ENCODE assay signal across 8 cellular contexts in genomic region chr1:11925938-11926292, GRCh38. TPM values are rescaled to one million over a fixed set of nuclear protein-coding genes. Genes with fewer than 3 reads are reported as not detected.
DNase-seq lines count a peak whose midpoint lies in the region; ATAC-seq and TF ChIP-seq lines count a peak whose summit lies in the region.

No MANE protein-coding gene starts in this region.

- H3K27me3 Mint-ChIP-seq in activated CD8-positive, alpha-beta T cell treated with anti-CD3 and anti-CD28 coated beads for 36 hours = no peaks in the 10 kb centered on the region

- peaks cover 16% of the 10 kb centered on the region for H3K36me3 Mint-ChIP-seq in activated CD8-positive, alpha-beta T cell treated with anti-CD3 and anti-CD28 coated beads for 36 hours (ENCODE audit: low read depth)

- H3K4me1 ChIP-seq in tibial nerve = peaks cover 0 to 77% (median 43%) of the 10 kb centered on the region in 4 donors

- no CpG with 5 or more reads among the region's 41 CpGs for WGBS in tibial nerve, 2 donors

- POLR2A ChIA-PET in activated CD8-positive, alpha-beta T cell treated with anti-CD3 and anti-CD28 coated beads for 36 hours (lab: Charles Lee) = interaction anchor here (11.0 kb wide), 1 partner anchor 15 kb away, joined by 395 read pairs; no protein-coding TSS in a partner anchor

- H3K4me3 ChIP-seq in iPS-18c (ENCODE audit: insufficient read depth, low read depth, low read length) (peak overlapping the region; percentile 55), tibial nerve (peak overlapping the region; percentile 42 to 77 (median 56))

- H3K27ac ChIP-seq in tibial nerve = peak overlapping the region in 2 of 4 donors; percentile 19 to 37

- TF ChIP-seq POLR2A in tibial nerve (IDR thresholded peaks at IDR 0.05) = no peak

- TF ChIP-seq CTCF in activated CD8-positive, alpha-beta T cell treated with anti-CD3 and anti-CD28 coated beads for 36 hours (IDR thresholded peaks at IDR 0.05) = no peak
- no peak for TF ChIP-seq CTCF in tibial nerve (IDR thresholded peaks at IDR 0.05)

- intact Hi-C loops in activated CD8-positive, alpha-beta T cell treated with anti-CD3 and anti-CD28 coated beads for 36 hours (cut with micrococcal nuclease) = no loop called here
- intact Hi-C loops in sciatic nerve (cut with DNase I) = no loop called here

- H3K27ac Mint-ChIP-seq in activated CD8-positive, alpha-beta T cell treated with anti-CD3 and anti-CD28 coated beads for 36 hours = no peak overlapping the region

- CTCF ChIA-PET in activated CD8-positive, alpha-beta T cell treated with anti-CD3 and anti-CD28 coated beads for 36 hours (lab: Charles Lee) = no interaction called here

- peaks cover 0 to 31% (median 9%) of the 10 kb centered on the region in 3 donors for H3K36me3 ChIP-seq in tibial nerve

- H3K9me3 Mint-ChIP-seq in activated CD8-positive, alpha-beta T cell treated with anti-CD3 and anti-CD28 coated beads for 36 hours = no peaks in the 10 kb centered on the region

- H3K4me1 Mint-ChIP-seq in activated CD8-positive, alpha-beta T cell treated with anti-CD3 and anti-CD28 coated beads for 36 hours (ENCODE audit: low read depth) = peaks cover 31% of the 10 kb centered on the region

- H3K27me3 ChIP-seq in tibial nerve = no peaks in the 10 kb centered on the region

- ATAC-seq in GM19023 (IDR thresholded peaks at IDR 0.05; ENCODE audit: unreplicated experiment) (peak; percentile 18), HG02981 (IDR thresholded peaks at IDR 0.05; ENCODE audit: unreplicated experiment) (peak; percentile 33), sciatic nerve (no peak)
- ATAC-seq in activated CD8-positive, alpha-beta T cell treated with anti-CD3 and anti-CD28 coated beads for 36 hours = peak; percentile 22

- H3K9me3 ChIP-seq in iPS-18c (ENCODE audit: control insufficient read depth, insufficient read depth, low read length) (no peaks in the 10 kb centered on the region), tibial nerve (no peaks in the 10 kb centered on the region)

- H3K4me3 Mint-ChIP-seq in activated CD8-positive, alpha-beta T cell treated with anti-CD3 and anti-CD28 coated beads for 36 hours = peak overlapping the region; percentile 75

- DNase-seq in activated CD8-positive, alpha-beta T cell treated with anti-CD3 and anti-CD28 coated beads for 36 hours = no peak
- no peak for DNase-seq in tibial nerve (ENCODE audit: low spot score in 2 of 2)
- DNase-seq in KG1 (lab: John Stamatoyannopoulos, UW) = no peak
- no peak for DNase-seq in sciatic nerve (ENCODE audit: low spot score)
- DNase-seq in GM19240 (ENCODE audit: insufficient read length, low spot score) = no peak

- no peak for TF ChIP-seq EP300 in tibial nerve (IDR thresholded peaks at IDR 0.05)

RNA-seq across cellular contexts. Expression of gene KIAA2013, which starts 0.3 kb away (rescaled TPM):
- total RNA-seq in activated CD8-positive, alpha-beta T cell treated with anti-CD3 and anti-CD28 coated beads for 36 hours = 10 to 100 TPM; 23.5 to 25.5 TPM
- total RNA-seq in tibial nerve (10 to 100 TPM; 50.0 to 73.7 (median 55.6) TPM), sciatic nerve (27.0 TPM)

RNA-seq across cellular contexts. Expression of gene PLOD1, which starts 8.6 kb away (rescaled TPM):
- 10 to 100 TPM; 21.5 to 22.0 TPM for total RNA-seq in activated CD8-positive, alpha-beta T cell treated with anti-CD3 and anti-CD28 coated beads for 36 hours
- total RNA-seq in tibial nerve = 10 to 100 TPM; 52.8 to 87.9 (median 64.0) TPM
- total RNA-seq in sciatic nerve = 60.7 TPM

RNA-seq across cellular contexts. Expression of gene MFN2, which starts 54.3 kb away (rescaled TPM):
- 10 to 100 TPM; 51.0 to 51.1 TPM for total RNA-seq in activated CD8-positive, alpha-beta T cell treated with anti-CD3 and anti-CD28 coated beads for 36 hours
- 10 to 100 TPM; 53.8 to 71.6 (median 58.7) TPM for total RNA-seq in tibial nerve
- 68.6 TPM for total RNA-seq in sciatic nerve
